In the genomic region with DNA sequence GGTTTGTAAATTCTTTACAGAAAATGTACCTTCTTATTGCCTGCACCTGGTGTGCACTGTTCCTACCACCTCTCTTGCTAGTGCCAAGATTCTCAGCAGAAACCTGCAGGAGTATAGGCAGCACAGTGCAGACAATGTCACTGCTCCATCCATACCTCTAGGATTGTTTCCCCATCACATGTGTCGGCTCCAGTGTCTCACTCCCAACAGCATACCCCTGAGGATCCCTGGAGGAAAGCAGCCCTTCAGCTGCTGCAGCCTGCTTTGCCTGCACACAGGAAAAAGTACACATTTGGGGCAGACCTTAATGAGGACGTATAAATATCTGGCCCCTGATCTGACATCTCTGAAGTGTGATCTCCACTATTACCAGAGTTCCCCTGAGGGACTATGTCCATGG, we compare ENCODE assay signal across 18 cellular contexts.
"Had no signal": no experiment of that assay in that cellular context is flagged by ENCODE, and none has a peak within 500 bp of the region (broad histone marks: within the 10 kb centered on the region; RNA-seq: fewer than 3 reads in every experiment).

No MANE protein-coding gene starts in this region.

- H3K27me3 ChIP-seq: heart right ventricle, right lobe of liver, testis, tibial nerve had no signal

- H2AFZ ChIP-seq: parathyroid adenoma had no signal

- FAIRE-seq: frontal cortex had no signal

- H3K36me3 ChIP-seq: heart right ventricle, prostate gland, right lobe of liver, tibial nerve had no signal

- H3K27me3 Mint-ChIP-seq: stimulated activated memory B cell treated with anti-CD40 and anti-IgM and Interleukin-4, amounts not matched to agents 10 μg/mL and 1 μg/mL and 100 μg/mL, for 72 hours; stimulated activated naive CD8-positive, alpha-beta T cell treated with anti-CD3 and anti-CD28 coated beads, Interleukin-15, amount 100 ng/mL, for 72 hours had no signal

- H3K4me1 ChIP-seq: parathyroid adenoma, prostate gland, right lobe of liver, testis had no signal

- H3K27ac ChIP-seq: coronary artery, heart right ventricle, parathyroid adenoma, prostate gland, right lobe of liver, testis, tibial nerve had no signal

- H3K27ac Mint-ChIP-seq: stimulated activated memory B cell treated with anti-CD40 and anti-IgM and Interleukin-4, amounts not matched to agents 10 μg/mL and 1 μg/mL and 100 μg/mL, for 72 hours; stimulated activated naive CD8-positive, alpha-beta T cell treated with anti-CD3 and anti-CD28 coated beads, Interleukin-15, amount 100 ng/mL, for 72 hours had no signal

- H3K79me2 ChIP-seq: parathyroid adenoma had no signal

- H3K9me3 ChIP-seq: heart right ventricle, mucosa of descending colon, prostate gland, right lobe of liver, testis, tibial nerve had no signal

- DNase-seq: central memory CD4-positive, alpha-beta T cell; effector CD4-positive, alpha-beta T cell; heart right ventricle; mammary epithelial cell; mucosa of descending colon; naive thymus-derived CD8-positive, alpha-beta T cell; nucleus accumbens; right lobe of liver; stimulated activated CD4-positive, alpha-beta T cell treated with anti-CD3 and anti-CD28 coated beads, Interleukin-1b, Interleukin-23, amount 100 ng/mL, for 48 hours; stimulated activated CD4-positive, alpha-beta T cell treated with anti-CD3 and anti-CD28 coated beads, Interleukin-4, amount 100 ng/mL, for 24 hours; stimulated activated naive CD8-positive, alpha-beta T cell treated with anti-CD3 and anti-CD28 coated beads, Interleukin-15, amount 100 ng/mL, for 72 hours; testis had no signal

- H3K4me3 ChIP-seq: coronary artery, heart right ventricle, mucosa of descending colon, prostate gland, right lobe of liver, testis, tibial nerve had no signal

- H3K4me1 Mint-ChIP-seq: naive thymus-derived CD8-positive, alpha-beta T cell; stimulated activated memory B cell treated with anti-CD40 and anti-IgM and Interleukin-4, amounts not matched to agents 10 μg/mL and 1 μg/mL and 100 μg/mL, for 72 hours; stimulated activated naive CD8-positive, alpha-beta T cell treated with anti-CD3 and anti-CD28 coated beads, Interleukin-15, amount 100 ng/mL, for 72 hours had no signal

- H3K4me3 Mint-ChIP-seq: naive thymus-derived CD8-positive, alpha-beta T cell; stimulated activated memory B cell treated with anti-CD40 and anti-IgM and Interleukin-4, amounts not matched to agents 10 μg/mL and 1 μg/mL and 100 μg/mL, for 72 hours; stimulated activated naive CD8-positive, alpha-beta T cell treated with anti-CD3 and anti-CD28 coated beads, Interleukin-15, amount 100 ng/mL, for 72 hours had no signal

- H3K9ac ChIP-seq: parathyroid adenoma had no signal

- H3K36me3 Mint-ChIP-seq: naive thymus-derived CD8-positive, alpha-beta T cell; stimulated activated memory B cell treated with anti-CD40 and anti-IgM and Interleukin-4, amounts not matched to agents 10 μg/mL and 1 μg/mL and 100 μg/mL, for 72 hours had no signal
